In the genomic region with DNA sequence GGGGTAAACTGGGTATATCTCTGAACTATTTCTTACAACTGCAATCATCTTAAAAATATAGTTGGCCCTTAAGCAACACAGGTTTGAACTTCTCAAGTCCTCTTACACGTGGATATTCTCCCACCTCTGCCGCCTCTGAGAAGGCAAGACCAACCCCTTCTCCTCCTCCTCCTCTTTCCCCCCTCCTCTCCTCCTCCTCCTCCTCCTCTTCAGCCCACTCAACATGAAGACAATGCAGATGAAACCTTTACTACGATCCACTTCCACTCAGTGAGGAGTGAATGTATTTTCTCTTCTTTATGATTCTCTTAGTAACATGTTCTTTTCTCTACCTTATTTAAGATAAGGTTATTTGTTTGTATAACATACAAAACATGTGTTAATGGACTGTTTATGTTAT, we compare ENCODE assay signal across 36 cellular contexts. TPM values are rescaled to one million over a fixed set of nuclear protein-coding genes. Genes with fewer than 3 reads are reported as not detected.
"Had no signal": no experiment of that assay in that cellular context is flagged by ENCODE, and none has a peak within 500 bp of the region (broad histone marks: within the 10 kb centered on the region; RNA-seq: fewer than 3 reads in every experiment).

No MANE protein-coding gene starts in this region.

- H3K4me3 ChIP-seq: ascending aorta, cardiac muscle cell had no signal

- H3K36me3 Mint-ChIP-seq: activated CD8-positive, alpha-beta memory T cell treated with anti-CD3 and anti-CD28 coated beads, Interleukin-2, amount 10 ng/mL, durations not matched to agents 7 days and 5 days; activated naive CD4-positive, alpha-beta T cell treated with anti-CD3 and anti-CD28 coated beads, Interleukin-2, amount 10 ng/mL, durations not matched to agents 7 days and 5 days; activated naive CD8-positive, alpha-beta T cell; activated naive CD8-positive, alpha-beta T cell treated with anti-CD3 and anti-CD28 coated beads, Interleukin-2, amount 10 ng/mL, durations not matched to agents 7 days and 5 days; brain; T-cell had no signal

- H3K27ac ChIP-seq: ascending aorta, cardiac muscle cell, VCaP had no signal

- H3K4me1 Mint-ChIP-seq: activated CD4-positive, alpha-beta memory T cell treated with anti-CD3 and anti-CD28 coated beads, Interleukin-2, amount 10 ng/mL, durations not matched to agents 7 days and 5 days; activated CD4-positive, alpha-beta T cell treated with anti-CD3 and anti-CD28 coated beads for 36 hours; activated CD4-positive, alpha-beta T cell treated with anti-CD3 and anti-CD28 coated beads, Interleukin-2, amount 10 ng/mL, durations not matched to agents 7 days and 5 days; activated CD8-positive, alpha-beta memory T cell treated with anti-CD3 and anti-CD28 coated beads, Interleukin-2, amount 10 ng/mL, durations not matched to agents 7 days and 5 days; activated naive CD4-positive, alpha-beta T cell treated with anti-CD3 and anti-CD28 coated beads, Interleukin-2, amount 10 ng/mL, durations not matched to agents 7 days and 5 days; activated naive CD4-positive, alpha-beta T cell treated with anti-CD3 and anti-CD28 coated beads, Interleukin-2, amount 50 U/mL, for 24 hours; activated naive CD8-positive, alpha-beta T cell treated with anti-CD3 and anti-CD28 coated beads, Interleukin-2, amount 10 ng/mL, durations not matched to agents 7 days and 5 days; activated naive CD8-positive, alpha-beta T cell treated with anti-CD3 and anti-CD28 coated beads, Interleukin-2, amount 50 U/mL, for 24 hours; brain; central memory CD8-positive, alpha-beta T cell; T-cell; T-helper 17 cell had no signal

- H3K27me3 Mint-ChIP-seq: activated CD4-positive, alpha-beta memory T cell treated with anti-CD3 and anti-CD28 coated beads, Interleukin-2, amount 10 ng/mL, durations not matched to agents 7 days and 5 days; activated CD8-positive, alpha-beta memory T cell treated with anti-CD3 and anti-CD28 coated beads, Interleukin-2, amount 10 ng/mL, durations not matched to agents 7 days and 5 days; activated naive CD4-positive, alpha-beta T cell treated with anti-CD3 and anti-CD28 coated beads, Interleukin-2, amount 10 ng/mL, durations not matched to agents 7 days and 5 days had no signal

- H3K27ac Mint-ChIP-seq: activated CD4-positive, alpha-beta memory T cell treated with anti-CD3 and anti-CD28 coated beads, Interleukin-2, amount 10 ng/mL, durations not matched to agents 7 days and 5 days; activated CD4-positive, alpha-beta T cell treated with anti-CD3 and anti-CD28 coated beads for 36 hours; activated CD8-positive, alpha-beta memory T cell treated with anti-CD3 and anti-CD28 coated beads, Interleukin-2, amount 10 ng/mL, durations not matched to agents 7 days and 5 days; activated CD8-positive, alpha-beta T cell treated with anti-CD3 and anti-CD28 coated beads, Interleukin-2, amount 10 ng/mL, durations not matched to agents 7 days and 5 days; activated naive CD4-positive, alpha-beta T cell treated with anti-CD3 and anti-CD28 coated beads, Interleukin-2, amount 10 ng/mL, durations not matched to agents 7 days and 5 days; activated naive CD4-positive, alpha-beta T cell treated with anti-CD3 and anti-CD28 coated beads, Interleukin-2, amount 50 U/mL, for 24 hours; activated naive CD8-positive, alpha-beta T cell; activated naive CD8-positive, alpha-beta T cell treated with anti-CD3 and anti-CD28 coated beads, Interleukin-2, amount 10 ng/mL, durations not matched to agents 7 days and 5 days; activated naive CD8-positive, alpha-beta T cell treated with anti-CD3 and anti-CD28 coated beads, Interleukin-2, amount 50 U/mL, for 24 hours; activated T-cell treated with anti-CD3 and anti-CD28 coated beads, Interleukin-2, amount 50 U/mL, for 24 hours; activated T-helper 2 cell treated with anti-CD3 and anti-CD28 coated beads, Interferon-gamma antibody, Interleukin-2, Interleukin-4, amounts not matched to agents 10 μg/mL and 5 μg/mL and 100 μg/mL, durations not matched to agents 14 hours and 24 hours and 36 hours; brain; T-cell; T-helper 17 cell had no signal

- H3K27me3 ChIP-seq: ascending aorta, cardiac muscle cell had no signal

- H3K4me3 Mint-ChIP-seq: activated CD4-positive, alpha-beta memory T cell treated with anti-CD3 and anti-CD28 coated beads, Interleukin-2, amount 10 ng/mL, durations not matched to agents 7 days and 5 days; activated CD4-positive, alpha-beta T cell treated with anti-CD3 and anti-CD28 coated beads for 36 hours; activated CD4-positive, alpha-beta T cell treated with anti-CD3 and anti-CD28 coated beads, Interleukin-2, amount 10 ng/mL, durations not matched to agents 7 days and 5 days; activated CD8-positive, alpha-beta memory T cell treated with anti-CD3 and anti-CD28 coated beads, Interleukin-2, amount 10 ng/mL, durations not matched to agents 7 days and 5 days; activated CD8-positive, alpha-beta T cell treated with anti-CD3 and anti-CD28 coated beads, Interleukin-2, amount 10 ng/mL, durations not matched to agents 7 days and 5 days; activated naive CD4-positive, alpha-beta T cell treated with anti-CD3 and anti-CD28 coated beads, Interleukin-2, amount 10 ng/mL, durations not matched to agents 7 days and 5 days; activated naive CD4-positive, alpha-beta T cell treated with anti-CD3 and anti-CD28 coated beads, Interleukin-2, amount 50 U/mL, for 24 hours; activated naive CD8-positive, alpha-beta T cell; activated naive CD8-positive, alpha-beta T cell treated with anti-CD3 and anti-CD28 coated beads, Interleukin-2, amount 10 ng/mL, durations not matched to agents 7 days and 5 days; activated naive CD8-positive, alpha-beta T cell treated with anti-CD3 and anti-CD28 coated beads, Interleukin-2, amount 50 U/mL, for 24 hours; activated T-cell treated with anti-CD3 and anti-CD28 coated beads, Interleukin-2, amount 50 U/mL, for 24 hours; brain; central memory CD8-positive, alpha-beta T cell; T-cell; T-helper 17 cell had no signal

- H3K36me3 ChIP-seq: ascending aorta, cardiac muscle cell had no signal

- H3K4me1 ChIP-seq: ascending aorta had no signal

- ATAC-seq: activated CD4-positive, alpha-beta T cell treated with anti-CD3 and anti-CD28 coated beads for 36 hours; activated CD4-positive, CD25-positive, alpha-beta regulatory T cell treated with anti-CD3 and anti-CD28 coated beads, Interleukin-2, amount 50 U/mL, for 24 hours; activated CD8-positive, alpha-beta memory T cell treated with anti-CD3 and anti-CD28 coated beads, Interleukin-2, amount 10 ng/mL, durations not matched to agents 7 days and 5 days; activated CD8-positive, alpha-beta T cell treated with anti-CD3 and anti-CD28 coated beads, Interleukin-2, amount 10 ng/mL, durations not matched to agents 7 days and 5 days; activated naive CD8-positive, alpha-beta T cell treated with anti-CD3 and anti-CD28 coated beads, Interleukin-2, amount 50 U/mL, for 24 hours; T-cell; T-helper 17 cell had no signal

- DNase-seq: activated CD4-positive, alpha-beta memory T cell treated with anti-CD3 and anti-CD28 coated beads, Interleukin-2, amount 10 ng/mL, durations not matched to agents 7 days and 5 days; activated CD4-positive, alpha-beta T cell treated with anti-CD3 and anti-CD28 coated beads for 1 hour; activated CD4-positive, alpha-beta T cell treated with anti-CD3 and anti-CD28 coated beads for 36 hours; activated CD4-positive, alpha-beta T cell treated with anti-CD3 and anti-CD28 coated beads for 48 hours; activated CD4-positive, alpha-beta T cell treated with anti-CD3 and anti-CD28 coated beads, Interleukin-2, amount 10 ng/mL, durations not matched to agents 7 days and 5 days; activated CD4-positive, alpha-beta T cell treated with anti-CD3 and anti-CD28 coated beads, Interleukin-2, amount 50 U/mL, for 48 hours; activated CD4-positive, CD25-positive, alpha-beta regulatory T cell; activated CD8-positive, alpha-beta memory T cell treated with anti-CD3 and anti-CD28 coated beads for 24 hours; activated CD8-positive, alpha-beta memory T cell treated with anti-CD3 and anti-CD28 coated beads, Interleukin-2, amount 10 ng/mL, durations not matched to agents 7 days and 5 days; activated CD8-positive, alpha-beta memory T cell treated with anti-CD3 and anti-CD28 coated beads, Interleukin-2, amount 50 U/mL, for 48 hours; activated CD8-positive, alpha-beta T cell treated with anti-CD3 and anti-CD28 coated beads, Interleukin-2, amount 10 ng/mL, durations not matched to agents 7 days and 5 days; activated effector memory CD4-positive, alpha-beta T cell treated with Interleukin-2 at 50 U/mL for 16 hours; activated gamma-delta T cell; activated naive CD4-positive, alpha-beta T cell treated with anti-CD3 and anti-CD28 coated beads, Interleukin-2, amount 10 ng/mL, durations not matched to agents 7 days and 5 days; activated naive CD4-positive, alpha-beta T cell treated with Interleukin-2 at 50 U/mL for 16 hours; activated naive CD8-positive, alpha-beta T cell treated with anti-CD3 and anti-CD28 coated beads, Interleukin-2, amount 10 ng/mL, durations not matched to agents 7 days and 5 days; activated naive CD8-positive, alpha-beta T cell treated with anti-CD3 and anti-CD28 coated beads, Interleukin-2, amount 50 U/mL, for 24 hours; activated T-cell treated with anti-CD3 and anti-CD28 coated beads, Interleukin-2, amount 50 U/mL, for 24 hours; activated T-cell treated with anti-CD3 and anti-CD28 coated beads, Interleukin-2, amount 50 U/mL, for 48 hours; amygdala; anterior cingulate cortex; caudate nucleus; cerebellar nuclear complex; T-cell; T-helper 17 cell had no signal

RNA-seq across cellular contexts. Expression of a gene that starts 20.0 kb away (rescaled TPM):
- total RNA-seq: activated CD4-positive, alpha-beta memory T cell treated with anti-CD3 and anti-CD28 coated beads, Interleukin-2, amount 10 ng/mL, durations not matched to agents 7 days and 5 days; activated CD4-positive, alpha-beta T cell treated with anti-CD3 and anti-CD28 coated beads for 36 hours; activated CD4-positive, alpha-beta T cell treated with anti-CD3 and anti-CD28 coated beads, Interleukin-2, amount 10 ng/mL, durations not matched to agents 7 days and 5 days; activated CD8-positive, alpha-beta memory T cell treated with anti-CD3 and anti-CD28 coated beads, Interleukin-2, amount 10 ng/mL, durations not matched to agents 7 days and 5 days; activated CD8-positive, alpha-beta T cell treated with anti-CD3 and anti-CD28 coated beads, Interleukin-2, amount 10 ng/mL, durations not matched to agents 7 days and 5 days; activated naive CD8-positive, alpha-beta T cell treated with anti-CD3 and anti-CD28 coated beads, Interleukin-2, amount 10 ng/mL, durations not matched to agents 7 days and 5 days; activated T-helper 2 cell treated with anti-CD3 and anti-CD28 coated beads, Interferon-gamma antibody, Interleukin-2, Interleukin-4, amounts not matched to agents 10 μg/mL and 5 μg/mL and 100 μg/mL, durations not matched to agents 14 hours and 24 hours and 36 hours; T-helper 1 cell treated with Interleukin-12 subunit alpha and Interleukin-12 subunit beta and Interleukin-4 antibody, amounts not matched to agents 30 ng/mL and 1 ng/mL, for 36 hours; T-helper 2 cell treated with Interferon-gamma antibody and Interleukin-4, amounts not matched to agents 100 ng/mL and 5 ng/mL, for 36 hours had no signal
- polyA plus RNA-seq: cardiac muscle cell had no signal
